29 cellular contexts compared by ENCODE assay signal in the genomic region with DNA sequence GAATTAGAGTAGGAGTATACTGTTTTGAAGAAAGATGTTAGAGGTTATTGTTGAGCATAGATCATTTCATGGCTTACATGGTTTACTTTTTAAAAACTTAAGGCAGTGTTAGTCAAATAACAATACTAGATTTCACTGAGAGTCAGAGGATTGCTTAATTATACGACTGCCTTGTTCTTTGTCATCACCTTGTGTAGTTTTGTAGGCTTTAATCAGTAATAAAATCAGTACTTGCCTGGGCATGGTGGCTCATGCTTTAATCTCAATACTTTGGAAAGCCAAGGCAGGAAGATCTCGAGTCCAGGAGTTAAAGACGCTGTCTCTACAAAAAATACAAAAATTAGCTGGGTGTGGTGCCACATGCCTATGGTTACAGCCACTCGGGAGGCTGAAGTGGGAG. TPM values are rescaled to one million over a fixed set of nuclear protein-coding genes. Genes with fewer than 3 reads are reported as not detected.
"Had no signal": no experiment of that assay in that cellular context is flagged by ENCODE, and none has a peak within 500 bp of the region (broad histone marks: within the 10 kb centered on the region; RNA-seq: fewer than 3 reads in every experiment).

No MANE protein-coding gene starts in this region.

- H3K27me3 ChIP-seq: left lung, neural progenitor cell, neutrophil, ovary, right atrium auricular region, right lobe of liver, stomach, testis, thyroid gland, transverse colon, upper lobe of left lung, vagina had no signal

- DNase-seq: kidney; left colon; left lung; lower lobe of right lung; mesendoderm; naive B cell; natural killer cell; nephron progenitor cell; occipital lobe; ovary; right lobe of liver; stimulated activated CD4-positive, alpha-beta T cell treated with anti-CD3 and anti-CD28 coated beads, Interleukin-12 subunit alpha, Interleukin-12 subunit beta, amount 100 ng/mL, for 4 hours; stimulated activated CD4-positive, alpha-beta T cell treated with anti-CD3 and anti-CD28 coated beads, Interleukin-15, amount 100 ng/mL, for 24 hours; stimulated activated CD4-positive, alpha-beta T cell treated with anti-CD3 and anti-CD28 coated beads, Interleukin-2, amount 100 ng/mL, for 24 hours; stimulated activated CD4-positive, alpha-beta T cell treated with anti-CD3 and anti-CD28 coated beads, Interleukin-4, amount 100 ng/mL, for 1 hour; stimulated activated naive B cell treated with anti-CD40 and anti-IgM and Interleukin-4, amounts not matched to agents 10 μg/mL and 1 μg/mL and 100 μg/mL, for 72 hours; stimulated activated naive CD8-positive, alpha-beta T cell treated with anti-CD3 and anti-CD28 coated beads, Interleukin-15, Interleukin-2, amounts not matched to agents 100 U/mL and 50 U/mL, for 24 hours; stomach; testis; thyroid gland; transverse colon; upper lobe of left lung had no signal

- H3K9me3 ChIP-seq: left lung, lower lobe of right lung, neutrophil, ovary, right atrium auricular region, right lobe of liver, stomach, testis, thyroid gland, transverse colon, upper lobe of left lung, vagina had no signal

- H3K36me3 ChIP-seq: left lung, lower lobe of right lung, neural progenitor cell, neutrophil, ovary, right atrium auricular region, right lobe of liver, stomach, thyroid gland, transverse colon, upper lobe of left lung, vagina had no signal

- H3K4me1 ChIP-seq: left lung, lower lobe of right lung, neural progenitor cell, right atrium auricular region, right lobe of liver, stomach, testis, thyroid gland, transverse colon, upper lobe of left lung, vagina had no signal

- H3K27ac ChIP-seq: left lung, lower lobe of right lung, neural progenitor cell, neutrophil, ovary, right atrium auricular region, right lobe of liver, stomach, testis, thyroid gland, transverse colon, upper lobe of left lung, vagina had no signal

- H3K4me3 ChIP-seq: left lung, lower lobe of right lung, neural progenitor cell, ovary, right atrium auricular region, right lobe of liver, skin epidermis, stomach, testis, thyroid gland, transverse colon, upper lobe of left lung, vagina had no signal

- ATAC-seq: left colon; left lung; lower lobe of right lung; natural killer cell; right lobe of liver; stimulated activated naive B cell treated with anti-CD40 and anti-IgM and Interleukin-4, amounts not matched to agents 10 μg/mL and 1 μg/mL and 100 μg/mL, for 72 hours; stimulated activated naive CD8-positive, alpha-beta T cell treated with anti-CD3 and anti-CD28 coated beads, Interleukin-15, Interleukin-2, amounts not matched to agents 100 U/mL and 50 U/mL, for 24 hours had no signal

RNA-seq across cellular contexts. Expression of gene GPR52, which starts 41.3 kb away (rescaled TPM):
- polyA plus RNA-seq: liver, stomach, urinary bladder had no signal
